8 cellular contexts compared by ENCODE assay signal in genomic region chr1:52368383-52369172, GRCh38. TPM values are rescaled to one million over a fixed set of nuclear protein-coding genes. Genes with fewer than 3 reads are reported as not detected.
DNase-seq lines count a peak whose midpoint lies in the region; ATAC-seq and TF ChIP-seq lines count a peak whose summit lies in the region.

No MANE protein-coding gene starts in this region.

- peak overlapping the region; percentile 62 for H3K4me2 ChIP-seq in Karpas-422 (ENCODE audit: low read depth, low read length, poor library complexity, severe bottlenecking)

- H3K4me1 ChIP-seq in Karpas-422 (ENCODE audit: low read length) (peaks cover 15% of the 10 kb centered on the region), SJSA1 (replicated peaks) (peaks cover 15% of the 10 kb centered on the region), psoas muscle (peaks cover 14% of the 10 kb centered on the region)

- H3K9me3 Mint-ChIP-seq in activated naive CD8-positive, alpha-beta T cell treated with anti-CD3 and anti-CD28 coated beads, Interleukin-2, amount 50 U/mL, for 24 hours = no peaks in the 10 kb centered on the region

- ATAC-seq in activated naive CD8-positive, alpha-beta T cell treated with anti-CD3 and anti-CD28 coated beads, Interleukin-2, amount 50 U/mL, for 24 hours = no peak
- no peak for ATAC-seq in left ventricle myocardium superior
- ATAC-seq in psoas muscle = no peak
- no peak for ATAC-seq in HG03457 (IDR thresholded peaks at IDR 0.05; ENCODE audit: unreplicated experiment)
- no peak for ATAC-seq in HG02571 (IDR thresholded peaks at IDR 0.05; ENCODE audit: unreplicated experiment)

- peaks cover 33% of the 10 kb centered on the region for H3K36me3 Mint-ChIP-seq in activated naive CD8-positive, alpha-beta T cell treated with anti-CD3 and anti-CD28 coated beads, Interleukin-2, amount 50 U/mL, for 24 hours (ENCODE audit: low read depth)

- H3K9ac ChIP-seq in Karpas-422 (ENCODE audit: low read length) = peak overlapping the region; percentile 58

- H3K27ac ChIP-seq in Karpas-422 (ENCODE audit: low read length) (no peak overlapping the region), SJSA1 (no peak overlapping the region), psoas muscle (peak overlapping the region; percentile 56)

- H3K4me3 Mint-ChIP-seq in activated naive CD8-positive, alpha-beta T cell treated with anti-CD3 and anti-CD28 coated beads, Interleukin-2, amount 50 U/mL, for 24 hours = peak overlapping the region; percentile 25

- no peaks in the 10 kb centered on the region for H3K27me3 Mint-ChIP-seq in activated naive CD8-positive, alpha-beta T cell treated with anti-CD3 and anti-CD28 coated beads, Interleukin-2, amount 50 U/mL, for 24 hours

- WGBS in psoas muscle, 3 donors = 4 to 5% (median 5%) methylated on average over 51 of the region's 51 CpGs

- DNase-seq in COR-L47 (lab: John Stamatoyannopoulos, UW) (peak; percentile 70), Karpas-422 (peak; percentile 79), SJSA1 (ENCODE audit: low read depth in 1 of 2, low spot score in 2 of 2) (peak in 1 of 2 experiments; percentile 22), left ventricle myocardium superior (peak; percentile 67), psoas muscle (peak; percentile 44 to 71)
- DNase-seq in activated naive CD8-positive, alpha-beta T cell treated with anti-CD3 and anti-CD28 coated beads, Interleukin-2, amount 50 U/mL, for 24 hours = peak; percentile 55

- peaks cover 33% of the 10 kb centered on the region for H3K4me1 Mint-ChIP-seq in activated naive CD8-positive, alpha-beta T cell treated with anti-CD3 and anti-CD28 coated beads, Interleukin-2, amount 50 U/mL, for 24 hours

- H3K27ac Mint-ChIP-seq in activated naive CD8-positive, alpha-beta T cell treated with anti-CD3 and anti-CD28 coated beads, Interleukin-2, amount 50 U/mL, for 24 hours = no peak overlapping the region

- no peaks in the 10 kb centered on the region for H3K27me3 ChIP-seq in Karpas-422 (ENCODE audit: low read length)
- no peaks in the 10 kb centered on the region for H3K27me3 ChIP-seq in SJSA1 (replicated peaks)
- H3K27me3 ChIP-seq in psoas muscle (ENCODE audit: insufficient read depth in 3 of 3, low read length in 2 of 3) = no peaks in the 10 kb centered on the region

- H3K9me2 ChIP-seq in Karpas-422 (replicated peaks; ENCODE audit: insufficient read depth, low read length) = no peaks in the 10 kb centered on the region

- H3K36me3 ChIP-seq in Karpas-422 (ENCODE audit: insufficient read depth, low read length) (peaks cover 15% of the 10 kb centered on the region; the same call in 1 of the 2 replicates), SJSA1 (peaks cover 37% of the 10 kb centered on the region), psoas muscle (ENCODE audit: insufficient read depth in 1 of 2, low read depth in 1 of 2) (peaks cover 3 to 14% of the 10 kb centered on the region in 2 donors)

- peak; percentile 5 for TF ChIP-seq CTCF in psoas muscle (IDR thresholded peaks at IDR 0.05)

- 0 out of 2 replicates have a peak overlapping the region, but pooled peaks have one; percentile 33 for H2AFZ ChIP-seq in Karpas-422 (ENCODE audit: low read length)

- H3K9me3 ChIP-seq in Karpas-422 (ENCODE audit: low read length) (no peaks in the 10 kb centered on the region), SJSA1 (replicated peaks) (no peaks in the 10 kb centered on the region), psoas muscle (no peaks in the 10 kb centered on the region)

- H3K4me3 ChIP-seq in Karpas-422 (ENCODE audit: low read length) (peak overlapping the region; percentile 52; the same call in 1 of the 2 replicates), SJSA1 (peak overlapping the region; percentile 21), psoas muscle (peak overlapping the region; percentile 72)

- H3K79me2 ChIP-seq in Karpas-422 (ENCODE audit: low read length) = peaks cover 19% of the 10 kb centered on the region

- H4K20me1 ChIP-seq in Karpas-422 (ENCODE audit: insufficient read depth, low read depth, low read length) = no peaks in the 10 kb centered on the region

- intact Hi-C loops in left ventricle myocardium superior (cut with micrococcal nuclease) (no loop called here), psoas muscle (cut with DNase I) (no loop called here)

RNA-seq across cellular contexts. Expression of gene CC2D1B, which starts 2.6 kb away (rescaled TPM):
- total RNA-seq in Karpas-422 (2014; rRNA removed; shearing (Covaris generic); ENCODE audit: low replicate concordance) = 17.4 and 20.1 TPM in 2 replicates
- total RNA-seq in SJSA1 (2014; rRNA removed; shearing (Covaris generic)) = 21.4 and 24.1 TPM in 2 replicates
- total RNA-seq in left ventricle myocardium superior (13.0 TPM), psoas muscle (10 to 100 TPM; 30.3 to 47.8 (median 33.7) TPM)
- polyA plus RNA-seq in psoas muscle = 10 to 100 TPM; 21.9 to 32.9 (median 27.9) TPM

RNA-seq across cellular contexts. Expression of gene ORC1, which starts 35.6 kb away (rescaled TPM):
- 9.9 and 14.6 TPM in 2 replicates for total RNA-seq in Karpas-422 (2014; rRNA removed; shearing (Covaris generic); ENCODE audit: low replicate concordance)
- 21.9 and 23.9 TPM in 2 replicates for total RNA-seq in SJSA1 (2014; rRNA removed; shearing (Covaris generic))
- total RNA-seq in left ventricle myocardium superior = 0.32 TPM
- under 1 TPM; 0.10 to 0.25 (median 0.19) TPM for total RNA-seq in psoas muscle
- 1 to 10 TPM in 1 of 3 donors, under 1 TPM in 2; 0.17 to 6.0 (median 0.39) TPM for polyA plus RNA-seq in psoas muscle

RNA-seq across cellular contexts. Expression of gene PRPF38A, which starts 35.8 kb away (rescaled TPM):
- total RNA-seq in Karpas-422 (2014; rRNA removed; shearing (Covaris generic); ENCODE audit: low replicate concordance) = 17.1 and 26.3 TPM in 2 replicates
- 20.9 and 21.1 TPM in 2 replicates for total RNA-seq in SJSA1 (2014; rRNA removed; shearing (Covaris generic))
- total RNA-seq in left ventricle myocardium superior (21.6 TPM), psoas muscle (10 to 100 TPM; 11.6 to 25.6 (median 17.6) TPM)
- 10 to 100 TPM in 2 of 3 donors, 1 to 10 TPM in 1; 7.1 to 25.1 (median 16.2) TPM for polyA plus RNA-seq in psoas muscle

Comparison
In these comparisons a context has a peak if more than half of its experiments do, and no peak if none do; other contexts are left out.
1. H3K4me3 ChIP-seq: peak in every context shown above with its lines; median percentile 72 in psoas muscle; 52 in Karpas-422; 21 in SJSA1.